Comparison of ENCODE assay signal across 8 cellular contexts in the genomic region with DNA sequence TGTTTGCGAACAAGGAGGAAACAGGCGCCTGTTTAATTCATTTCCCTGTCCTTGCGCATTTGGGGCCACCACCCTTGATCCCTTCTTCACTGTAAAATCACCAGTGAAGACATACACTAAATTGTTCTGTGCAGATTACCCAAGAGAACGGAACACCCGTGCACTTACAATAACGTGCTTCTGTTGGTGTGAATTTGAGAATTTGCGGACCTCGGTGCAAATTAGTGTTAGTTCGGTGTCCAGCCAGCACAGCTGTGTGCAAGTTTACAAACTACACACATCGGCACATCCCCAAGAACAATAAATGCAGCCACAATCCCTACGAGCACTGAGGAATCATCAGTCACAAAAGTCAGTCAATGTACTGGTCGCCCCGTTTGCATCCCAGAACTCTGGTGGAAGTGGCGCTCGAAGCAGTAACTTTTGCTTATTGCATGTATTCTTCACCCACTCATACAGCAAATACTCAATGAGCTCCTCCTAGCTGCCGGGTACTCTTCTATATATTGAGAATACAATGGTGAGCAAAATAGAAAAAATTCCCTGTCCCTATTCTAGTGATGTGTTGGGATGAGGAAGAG. TPM values are rescaled to one million over a fixed set of nuclear protein-coding genes. Genes with fewer than 3 reads are reported as not detected.
DNase-seq lines count a peak whose midpoint lies in the region; TF ChIP-seq lines count a peak whose summit lies in the region.

No MANE protein-coding gene starts in this region.

- peak in 2 of 3 experiments; percentile 9 to 10 for TF ChIP-seq CTCF in esophagus muscularis mucosa (IDR thresholded peaks at IDR 0.05)

- H3K9me3 ChIP-seq in esophagus muscularis mucosa = no peaks in the 10 kb centered on the region
- H3K9me3 ChIP-seq in trophoblast cell (ENCODE audit: insufficient read depth, low read depth, low read length) = no peaks in the 10 kb centered on the region

- H2BK120ac ChIP-seq in trophoblast cell (ENCODE audit: insufficient read depth, low read length, poor library complexity) = no peak overlapping the region

- no peak overlapping the region for H2AK5ac ChIP-seq in trophoblast cell (ENCODE audit: low read length)

- peaks cover 2% of the 10 kb centered on the region for H3K79me1 ChIP-seq in trophoblast cell (ENCODE audit: low read length)

- no peak overlapping the region for H3K4ac ChIP-seq in trophoblast cell (ENCODE audit: low read depth, low read length)

- H3K4me1 Mint-ChIP-seq in activated T-cell treated with anti-CD3 and anti-CD28 coated beads, Interleukin-2, amount 50 U/mL, for 24 hours (ENCODE audit: low read depth) = peaks cover 20% of the 10 kb centered on the region

- peak overlapping the region; percentile 48 for H3K9ac ChIP-seq in trophoblast cell (ENCODE audit: low read length)

- no peak overlapping the region for H3K27ac Mint-ChIP-seq in activated T-cell treated with anti-CD3 and anti-CD28 coated beads, Interleukin-2, amount 50 U/mL, for 24 hours

- no peak overlapping the region for H3K23ac ChIP-seq in trophoblast cell (ENCODE audit: low read length)

- DNase-seq in stimulated activated CD4-positive, alpha-beta T cell treated with anti-CD3 and anti-CD28 coated beads, Interleukin-4, amount 100 ng/mL, for 24 hours = peak; percentile 3
- no peak for DNase-seq in stimulated activated CD4-positive, alpha-beta T cell treated with anti-CD3 and anti-CD28 coated beads, Interleukin-4, amount 100 ng/mL, for 1 hour
- DNase-seq in RPMI7951 (ENCODE audit: low read depth) (peak; percentile 38), esophagus muscularis mucosa (ENCODE audit: extremely low spot score) (no peak), trophoblast cell (peak in 1 of 2 donors; percentile 16), kidney glomerular epithelial cell (lab: John Stamatoyannopoulos, UW) (no peak)
- DNase-seq in activated T-cell treated with anti-CD3 and anti-CD28 coated beads, Interleukin-2, amount 50 U/mL, for 24 hours = no peak
- DNase-seq in stimulated activated CD4-positive, alpha-beta T cell treated with anti-CD3 and anti-CD28 coated beads, Interleukin-2, amount 100 ng/mL, for 24 hours = no peak

- no peaks in the 10 kb centered on the region for H3K36me3 ChIP-seq in esophagus muscularis mucosa
- no peaks in the 10 kb centered on the region for H3K36me3 ChIP-seq in trophoblast cell (ENCODE audit: control insufficient read depth in 1 of 2, insufficient read depth in 2 of 2, low read length in 2 of 2)

- H3K9me3 Mint-ChIP-seq in activated T-cell treated with anti-CD3 and anti-CD28 coated beads, Interleukin-2, amount 50 U/mL, for 24 hours = no peaks in the 10 kb centered on the region

- H3K4me3 ChIP-seq in esophagus muscularis mucosa (peak overlapping the region; percentile 66 to 90 (median 80)), trophoblast cell (ENCODE audit: low read depth, low read length) (peak overlapping the region; percentile 88)

- peak overlapping the region; percentile 97 for H2AFZ ChIP-seq in trophoblast cell (ENCODE audit: insufficient read depth, low read length, poor library complexity)

- H4K12ac ChIP-seq in trophoblast cell (ENCODE audit: low read depth, low read length) = no peak overlapping the region

- peaks cover 11% of the 10 kb centered on the region for H3K36me3 Mint-ChIP-seq in activated T-cell treated with anti-CD3 and anti-CD28 coated beads, Interleukin-2, amount 50 U/mL, for 24 hours (ENCODE audit: low read depth)

- no peak for TF ChIP-seq EP300 in esophagus muscularis mucosa (IDR thresholded peaks at IDR 0.05)

- no peak overlapping the region for H2BK5ac ChIP-seq in trophoblast cell (ENCODE audit: low read depth, low read length, poor library complexity)

- intact Hi-C loops in esophagus muscularis mucosa (cut with DNase I) = loop anchor here (2.0 kb wide), 2 partner anchors 48 to 230 kb away; no protein-coding TSS in a partner anchor

- H3K27me3 ChIP-seq in esophagus muscularis mucosa (no peaks in the 10 kb centered on the region), trophoblast cell (ENCODE audit: insufficient read depth, low read length) (no peaks in the 10 kb centered on the region)

- peak overlapping the region; percentile 94 for H3K4me2 ChIP-seq in trophoblast cell (ENCODE audit: low read length)

- H4K8ac ChIP-seq in trophoblast cell (ENCODE audit: low read depth, low read length) = peak overlapping the region; percentile 43

- H3K4me3 Mint-ChIP-seq in activated T-cell treated with anti-CD3 and anti-CD28 coated beads, Interleukin-2, amount 50 U/mL, for 24 hours = no peak overlapping the region

- H2BK12ac ChIP-seq in trophoblast cell (ENCODE audit: low read length) = no peak overlapping the region

- WGBS in esophagus muscularis mucosa = 1% methylated on average over 15 of the region's 16 CpGs
- WGBS in trophoblast cell (ENCODE audit: extremely low coverage, insufficient coverage, insufficient read length) = no CpG with 5 or more reads among the region's 16 CpGs

- H3K27ac ChIP-seq in esophagus muscularis mucosa (replicated peaks in 1 of 4) = peak overlapping the region in 2 of 4 donors; percentile 90 to 94
- no peak overlapping the region for H3K27ac ChIP-seq in trophoblast cell (ENCODE audit: low read depth, low read length)

- no peak overlapping the region for H3K14ac ChIP-seq in trophoblast cell (ENCODE audit: low read length)

- H3K18ac ChIP-seq in trophoblast cell (ENCODE audit: low read length) = no peak overlapping the region

- no peak overlapping the region for H4K91ac ChIP-seq in trophoblast cell (ENCODE audit: low read depth, low read length)

- TF ChIP-seq POLR2A in esophagus muscularis mucosa (IDR thresholded peaks at IDR 0.05; ENCODE audit: low read depth) = no peak

- H3K79me2 ChIP-seq in trophoblast cell (ENCODE audit: control insufficient read depth, insufficient read depth, low read length, poor library complexity) = peaks cover 5% of the 10 kb centered on the region

- H3K27me3 Mint-ChIP-seq in activated T-cell treated with anti-CD3 and anti-CD28 coated beads, Interleukin-2, amount 50 U/mL, for 24 hours = no peaks in the 10 kb centered on the region

- H3K4me1 ChIP-seq in esophagus muscularis mucosa (peaks cover 17 to 39% (median 35%) of the 10 kb centered on the region in 4 donors), trophoblast cell (ENCODE audit: control insufficient read depth in 1 of 2, insufficient read depth in 2 of 2, low read length in 2 of 2) (peaks cover 0 to 3% of the 10 kb centered on the region in 2 experiments)

RNA-seq across cellular contexts. Expression of gene CNOT4, which starts 0.8 kb away (rescaled TPM):
- total RNA-seq in RPMI7951 (2014; rRNA removed; shearing (Covaris generic)) = 8.3 and 11.9 TPM in 2 replicates
- total RNA-seq in esophagus muscularis mucosa = 10 to 100 TPM; 18.6 to 28.7 (median 26.4) TPM
- polyA plus RNA-seq in trophoblast cell (2013) = 23.9 and 24.0 TPM in 2 replicates

RNA-seq across cellular contexts. Expression of gene NUP205, which starts 47.0 kb away (rescaled TPM):
- total RNA-seq in RPMI7951 (2014; rRNA removed; shearing (Covaris generic)) = 90.1 and 100 TPM in 2 replicates
- total RNA-seq in esophagus muscularis mucosa = 10 to 100 TPM; 23.3 to 39.9 (median 34.7) TPM
- 71.6 and 77.0 TPM in 2 replicates for polyA plus RNA-seq in trophoblast cell (2013)

Comparison
In these comparisons a context has a peak if more than half of its experiments do, and no peak if none do; other contexts are left out.
1. DNase-seq: peak in stimulated activated CD4-positive, alpha-beta T cell treated with anti-CD3 and anti-CD28 coated beads, Interleukin-4, amount 100 ng/mL, for 24 hours (single experiment) and RPMI7951 (single experiment); none in stimulated activated CD4-positive, alpha-beta T cell treated with anti-CD3 and anti-CD28 coated beads, Interleukin-4, amount 100 ng/mL, for 1 hour (single experiment), esophagus muscularis mucosa (single experiment), activated T-cell treated with anti-CD3 and anti-CD28 coated beads, Interleukin-2, amount 50 U/mL, for 24 hours (single experiment), kidney glomerular epithelial cell (single experiment) and stimulated activated CD4-positive, alpha-beta T cell treated with anti-CD3 and anti-CD28 coated beads, Interleukin-2, amount 100 ng/mL, for 24 hours (0 of 2).